1 cellular context compared by ENCODE assay signal in genomic region chr2:235105821-235106359, GRCh38.
A peak's percentile ranks its signal among the peaks of the same experiment; 100 is the strongest.
TF ChIP-seq lines count a peak whose summit lies in the region.

No MANE protein-coding gene starts in this region.

TF ChIP-seq in HEK293, 187 proteins besides CTCF, POLR2A, EP300 and RAD21 (continued from another document):
- TF ChIP-seq TSHZ1 (tag by site-specific recombination; IDR thresholded peaks at IDR 0.05; ENCODE audit: borderline replicate concordance) (no peak), ZNF433 (tag by site-specific recombination; IDR thresholded peaks at IDR 0.05; ENCODE audit: low read depth) (no peak), ZNF624 (tag by site-specific recombination; IDR thresholded peaks at IDR 0.05) (no peak), ZFHX2 (tag by site-specific recombination; conservative IDR thresholded peaks at IDR 0.05) (peak; percentile 29)
